ENCODE assay signal across 9 cellular contexts in genomic region chr10:71260622-71261325, GRCh38. TPM values are rescaled to one million over a fixed set of nuclear protein-coding genes. Genes with fewer than 3 reads are reported as not detected.
DNase-seq lines count a peak whose midpoint lies in the region; TF ChIP-seq lines count a peak whose summit lies in the region.
"Had no signal": no experiment of that assay in that cellular context is flagged by ENCODE, and none has a peak within 500 bp of the region (broad histone marks: within the 10 kb centered on the region; RNA-seq: fewer than 3 reads in every experiment).

No MANE protein-coding gene starts in this region.

- no peaks in the 10 kb centered on the region for H3K9me3 ChIP-seq in cardiac muscle cell (ENCODE audit: low read depth)

- H3K36me3 ChIP-seq in cardiac muscle cell: no peaks in the 10 kb centered on the region

- no peak overlapping the region for H3K4me3 ChIP-seq in cardiac muscle cell

- peak; percentile 26 for TF ChIP-seq CTCF in cardiac muscle cell (IDR thresholded peaks at IDR 0.05; ENCODE audit: low read depth, low read length)

- DNase-seq in EL: peak; percentile 84
- peak; percentile 92 for DNase-seq in amniotic epithelial cell (ENCODE audit: low read depth)
- peak; percentile 83 to 95 for DNase-seq in cardiac muscle cell (ENCODE audit: low read depth in 1 of 2, low spot score in 1 of 2)
- peak; percentile 76 for DNase-seq in pons (ENCODE audit: low spot score)
- no peak for DNase-seq in central memory CD4-positive, alpha-beta T cell
- DNase-seq in NOMO-1 (lab: John Stamatoyannopoulos, UW; ENCODE audit: unreplicated experiment in 2 of 2): no peak
- DNase-seq in NCI-H1694 treated with DMSO at 0.1 percent for 48 hours (lab: John Stamatoyannopoulos, UW): no peak
- no peak for DNase-seq in T1000 (lab: John Stamatoyannopoulos, UW)
- DNase-seq: activated CD4-positive, alpha-beta T cell treated with anti-CD3 and anti-CD28 coated beads, Interleukin-2, amount 50 U/mL, for 48 hours had no signal

- peaks cover 64% of the 10 kb centered on the region for H3K4me1 ChIP-seq in cardiac muscle cell (ENCODE audit: low read depth)

- H3K27ac ChIP-seq in cardiac muscle cell: peak overlapping the region; percentile 98

- no peaks in the 10 kb centered on the region for H3K27me3 ChIP-seq in cardiac muscle cell

RNA-seq across cellular contexts. Expression of gene UNC5B, which starts 48.4 kb away (rescaled TPM):
- total RNA-seq in cardiac muscle cell: 112 and 172 TPM in 2 replicates
- 73.3 and 98.3 TPM in 2 replicates for polyA plus RNA-seq in cardiac muscle cell

RNA-seq across cellular contexts. Expression of gene SLC29A3, which starts 58.3 kb away (rescaled TPM):
- 2.5 and 3.5 TPM in 2 replicates for total RNA-seq in cardiac muscle cell
- polyA plus RNA-seq in cardiac muscle cell: 4.0 and 5.8 TPM in 2 replicates

Comparison
In these comparisons a context has a peak if more than half of its experiments do, and no peak if none do; other contexts are left out.
1. DNase-seq: peak in EL (single experiment), amniotic epithelial cell (single experiment), cardiac muscle cell (2 of 2) and pons (single experiment); none in central memory CD4-positive, alpha-beta T cell (single experiment), NOMO-1 (0 of 2), NCI-H1694 treated with DMSO at 0.1 percent for 48 hours (single experiment) and T1000 (single experiment).